17 cellular contexts compared by ENCODE assay signal in genomic region chr4:27123050-27123768, GRCh38.
DNase-seq lines count a peak whose midpoint lies in the region; ATAC-seq, FAIRE-seq and TF ChIP-seq lines count a peak whose summit lies in the region.
"Had no signal": no experiment of that assay in that cellular context is flagged by ENCODE, and none has a peak within 500 bp of the region (broad histone marks: within the 10 kb centered on the region; RNA-seq: fewer than 3 reads in every experiment).

No MANE protein-coding gene starts in this region.

- no peak for ATAC-seq in HG03439 (IDR thresholded peaks at IDR 0.05; ENCODE audit: unreplicated experiment)
- ATAC-seq in GM18868 (IDR thresholded peaks at IDR 0.05; ENCODE audit: unreplicated experiment), result no peak
- ATAC-seq: activated T-helper 17 cell treated with anti-CD3 and anti-CD28 coated beads, Interleukin-2, amount 50 U/mL, for 72 hours; K562 had no signal

- DNase-seq in DMS153 (lab: John Stamatoyannopoulos, UW) (peak; percentile 2), DMS153 treated with DMSO at 0.1 percent for 48 hours (lab: John Stamatoyannopoulos, UW; ENCODE audit: unreplicated experiment) (no peak), astrocyte of the cerebellum (ENCODE audit: low read depth) (peak; percentile 43), iPS-NIHi7 (ENCODE audit: extremely low spot score) (peak; percentile 51), small intestine (peak; percentile 61), progenitor cell of endocrine pancreas (ENCODE audit: low spot score, unreplicated experiment) (no peak)
- DNase-seq: brain microvascular endothelial cell; CD4-positive, CD25-positive, alpha-beta regulatory T cell; effector memory CD4-positive, alpha-beta T cell; NCI-H2081 treated with DMSO at 0.1 percent for 48 hours; OCI-M1 had no signal

- H3K27me3 ChIP-seq in small intestine (ENCODE audit: control insufficient read depth in 2 of 2, insufficient read depth in 2 of 2, low read length in 2 of 2), result no peaks in the 10 kb centered on the region
- H3K27me3 ChIP-seq: brain microvascular endothelial cell had no signal

- in situ Hi-C loops in astrocyte of the cerebellum (cut with HindIII; ENCODE audit: low sequenced_read_pairs), result no loop called here

- 23 to 44% (median 28%) methylated on average over 3 of the region's 3 CpGs for WGBS in small intestine, 3 donors

- no peaks in the 10 kb centered on the region for H3K9me3 Mint-ChIP-seq in progenitor cell of endocrine pancreas (ENCODE audit: low read depth)
- H3K9me3 Mint-ChIP-seq: activated T-helper 17 cell treated with anti-CD3 and anti-CD28 coated beads, Interleukin-2, amount 50 U/mL, for 72 hours had no signal

- no peak overlapping the region for H3K4me3 ChIP-seq in astrocyte of the cerebellum (ENCODE audit: low read depth, low read length)
- H3K4me3 ChIP-seq in small intestine (ENCODE audit: low read depth in 1 of 2, low read length in 2 of 2), result no peak overlapping the region
- H3K4me3 ChIP-seq: K562, thoracic aorta had no signal

- FAIRE-seq in small intestine (lab: Jason Lieb, UNC), result no peak
- FAIRE-seq: K562 had no signal

- no peaks in the 10 kb centered on the region for H3K36me3 ChIP-seq in small intestine (ENCODE audit: control insufficient read depth in 2 of 2, insufficient read depth in 2 of 2, low read length in 2 of 2)
- H3K36me3 ChIP-seq: brain microvascular endothelial cell, thoracic aorta had no signal

- no peak overlapping the region for H3K4me3 Mint-ChIP-seq in progenitor cell of endocrine pancreas (ENCODE audit: low read depth)
- H3K4me3 Mint-ChIP-seq: activated T-helper 17 cell treated with anti-CD3 and anti-CD28 coated beads, Interleukin-2, amount 50 U/mL, for 72 hours; CD4-positive, CD25-positive, alpha-beta regulatory T cell had no signal

- TF ChIP-seq CTCF in astrocyte of the cerebellum (IDR thresholded peaks at IDR 0.05; ENCODE audit: low read depth, low read length, missing control alignments) (no peak), progenitor cell of endocrine pancreas (IDR thresholded peaks at IDR 0.05; ENCODE audit: unreplicated experiment) (no peak)

- H3K9me3 ChIP-seq in small intestine (ENCODE audit: control insufficient read depth, low read depth), result no peaks in the 10 kb centered on the region
- H3K9me3 ChIP-seq: thoracic aorta had no signal

- no peak overlapping the region for H3K27ac Mint-ChIP-seq in progenitor cell of endocrine pancreas
- H3K27ac Mint-ChIP-seq: activated T-helper 17 cell treated with anti-CD3 and anti-CD28 coated beads, Interleukin-2, amount 50 U/mL, for 72 hours had no signal

- no peak overlapping the region for H3K27ac ChIP-seq in small intestine (ENCODE audit: low read depth in 1 of 2, low read length in 1 of 2)
- H3K27ac ChIP-seq: 22Rv1, brain microvascular endothelial cell, thoracic aorta had no signal

- H3K27me3 Mint-ChIP-seq in progenitor cell of endocrine pancreas, result no peaks in the 10 kb centered on the region

- H3K36me3 Mint-ChIP-seq in progenitor cell of endocrine pancreas (ENCODE audit: insufficient read depth), result no peaks in the 10 kb centered on the region
- H3K36me3 Mint-ChIP-seq: CD4-positive, CD25-positive, alpha-beta regulatory T cell had no signal

- no peaks in the 10 kb centered on the region for H3K4me1 Mint-ChIP-seq in progenitor cell of endocrine pancreas (ENCODE audit: low read depth)
- H3K4me1 Mint-ChIP-seq: activated T-helper 17 cell treated with anti-CD3 and anti-CD28 coated beads, Interleukin-2, amount 50 U/mL, for 72 hours; CD4-positive, CD25-positive, alpha-beta regulatory T cell had no signal

- peaks cover 0 to 2% of the 10 kb centered on the region in 2 donors for H3K4me1 ChIP-seq in small intestine (ENCODE audit: control insufficient read depth in 2 of 2, insufficient read depth in 1 of 2, low read depth in 1 of 2, low read length in 1 of 2)

Comparison
In these comparisons a context has a peak if more than half of its experiments do, and no peak if none do; other contexts are left out.
1. DNase-seq: peak in DMS153 (single experiment), astrocyte of the cerebellum (single experiment), iPS-NIHi7 (single experiment) and small intestine (single experiment); none in DMS153 treated with DMSO at 0.1 percent for 48 hours (single experiment) and progenitor cell of endocrine pancreas (single experiment).